ENCODE assay signal across 8 cellular contexts in the genomic region with DNA sequence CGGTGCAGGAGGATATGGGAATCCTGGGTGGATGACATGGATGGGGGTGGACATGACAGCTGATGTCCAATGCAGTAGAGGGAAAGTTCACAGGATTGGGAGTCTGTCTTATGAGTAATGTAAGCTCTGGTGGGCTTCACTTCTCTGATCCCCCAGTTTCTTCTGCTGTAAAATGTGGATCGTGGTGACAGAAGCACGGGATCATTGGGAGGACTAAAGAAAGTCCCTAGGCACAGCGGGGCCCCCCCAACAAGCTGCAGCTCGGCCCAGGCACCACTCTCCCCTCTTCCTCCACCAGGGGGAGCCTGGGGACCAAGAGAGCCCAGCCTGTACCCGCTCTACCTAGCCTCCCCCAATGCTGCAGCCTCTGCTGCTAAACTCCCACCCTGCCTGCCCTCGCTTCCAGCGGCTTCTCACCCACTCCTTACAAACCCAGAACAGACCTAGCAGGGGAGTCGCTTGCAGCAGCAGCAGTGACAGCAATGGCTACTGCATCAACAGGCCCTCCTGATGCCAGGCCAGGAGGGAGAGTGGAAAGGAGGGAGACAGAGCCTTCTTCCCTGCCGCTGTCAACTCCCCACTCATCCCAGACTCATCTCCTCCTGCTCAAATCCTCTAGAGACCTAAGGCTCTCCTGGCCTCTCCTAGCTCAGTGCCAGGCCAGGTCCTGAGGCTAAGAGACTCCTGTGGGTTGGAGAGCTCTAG. TPM values are rescaled to one million over a fixed set of nuclear protein-coding genes. Genes with fewer than 3 reads are reported as not detected.
A peak's percentile ranks its signal among the peaks of the same experiment; 100 is the strongest.
DNase-seq lines count a peak whose midpoint lies in the region; ATAC-seq and TF ChIP-seq lines count a peak whose summit lies in the region.

No MANE protein-coding gene starts in this region.

- no peak overlapping the region for H2AK5ac ChIP-seq in IMR-90 (ENCODE audit: low read depth, low read length)

- CTCF ChIA-PET in IMR-90 (lab: Yijun Ruan, JAX), result interaction anchor here (0.5 to 1.1 kb wide), 9 partner anchors 9 to 166 kb away, joined by 3 to 8 read pairs (median 4); no protein-coding TSS in a partner anchor

- H3K4me2 ChIP-seq in IMR-90 (ENCODE audit: low read depth, low read length), result no peak overlapping the region

- no peak overlapping the region for H2AK9ac ChIP-seq in IMR-90 (replicated peaks; ENCODE audit: low read depth, low read length, poor library complexity)

- peak; percentile 9 to 13 for DNase-seq in AML-193 (lab: John Stamatoyannopoulos, UW)
- DNase-seq in IMR-90, result peak; percentile 43
- DNase-seq in T-helper 1 cell, result peak; percentile 30 to 56 (median 52)
- peak; percentile 58 to 76 (median 74) for DNase-seq in adrenal gland
- DNase-seq in left cardiac atrium, result peak; percentile 73
- DNase-seq in sciatic nerve (ENCODE audit: low spot score), result peak; percentile 81

- H3K9me3 ChIP-seq in IMR-90 (ENCODE audit: control insufficient read depth, insufficient read depth, low read length) (no peaks in the 10 kb centered on the region), adrenal gland (replicated peaks in 1 of 3) (no peaks in the 10 kb centered on the region)

- H3K14ac ChIP-seq in IMR-90 (replicated peaks; ENCODE audit: low read depth, low read length), result no peak overlapping the region

- H3K4me1 ChIP-seq in IMR-90 (ENCODE audit: control insufficient read depth, insufficient read depth, low read length) (peaks cover 3% of the 10 kb centered on the region), adrenal gland (replicated peaks in 1 of 2) (peaks cover 6 to 12% of the 10 kb centered on the region in 2 donors)

- H3K27me3 ChIP-seq in IMR-90 (ENCODE audit: control insufficient read depth, insufficient read depth, low read length), result peaks cover 45% of the 10 kb centered on the region
- peaks cover 26% of the 10 kb centered on the region for H3K27me3 ChIP-seq in adrenal gland

- intact Hi-C loops in IMR-90 (cut with micrococcal nuclease) (loop anchor here (1.0 kb wide), 1 partner anchor 119 kb away; no protein-coding TSS in a partner anchor), adrenal gland (cut with DNase I) (no loop called here), left cardiac atrium (cut with DNase I) (loop anchor here (2.0 to 10.0 kb wide), 3 partner anchors 117 to 1740 kb away; partner anchors contain the start of gene HSD17B10 (in 1 of the 2)), sciatic nerve (cut with DNase I) (loop anchor here (10.0 kb wide), 1 partner anchor 107 kb away; the partner anchor contains the start of genes RIBC1 and SMC1A)

- in situ Hi-C loops in IMR-90 (cut with MboI; ENCODE audit: low sequenced_read_pairs), result no loop called here

- H3K27ac ChIP-seq in IMR-90 (ENCODE audit: insufficient read depth, low read length) (no peak overlapping the region), adrenal gland (no peak overlapping the region)

- TF ChIP-seq POLR2A in IMR-90 (IDR thresholded peaks at IDR 0.05; ENCODE audit: low read depth, low read length) (no peak), adrenal gland (IDR thresholded peaks at IDR 0.05) (no peak)

- H2AFZ ChIP-seq in IMR-90 (replicated peaks; ENCODE audit: low read length, poor library complexity), result peak overlapping the region; percentile 6

- H4K20me1 ChIP-seq in IMR-90 (ENCODE audit: insufficient read depth, low read length), result 0 out of 2 replicates have a peak, but pooled peaks cover 3% of the 10 kb centered on the region

- H3K4me3 ChIP-seq in IMR-90 (ENCODE audit: insufficient read depth, low read depth, low read length) (no peak overlapping the region), adrenal gland (no peak overlapping the region)

- H2BK20ac ChIP-seq in IMR-90 (ENCODE audit: low read depth, low read length), result no peak overlapping the region

- 0 out of 2 replicates have a peak, but pooled peaks cover 3% of the 10 kb centered on the region for H3K9me1 ChIP-seq in IMR-90 (ENCODE audit: insufficient read depth, low read length)

- H3K79me1 ChIP-seq in IMR-90 (ENCODE audit: low read depth in 1 of 2, low read length in 2 of 2), result no peaks in the 10 kb centered on the region

- POLR2A ChIA-PET in IMR-90 (lab: Charles Lee; ENCODE audit: unreplicated experiment), result no interaction called here

- H2BK5ac ChIP-seq in IMR-90 (ENCODE audit: low read depth, low read length, poor library complexity, severe bottlenecking), result no peak overlapping the region

- no peak overlapping the region for H3K18ac ChIP-seq in IMR-90 (ENCODE audit: low read depth, low read length)

- no TSS peak for BruUV-seq in IMR-90 (replicated peaks; lab: Mats Ljungman, UMichigan)

- H3K4ac ChIP-seq in IMR-90 (ENCODE audit: low read depth, low read length), result no peak overlapping the region

- no peak overlapping the region for H3K56ac ChIP-seq in IMR-90 (ENCODE audit: extremely low read depth, insufficient read depth, low read length)

- H3K9ac ChIP-seq in IMR-90 (ENCODE audit: low read depth, low read length), result no peak overlapping the region

- H4K8ac ChIP-seq in IMR-90 (ENCODE audit: low read depth in 2 of 2, low read length in 2 of 2), result no peak overlapping the region

- dilution Hi-C loops in IMR-90 (cut with HindIII; ENCODE audit: low sequenced_read_pairs, unreplicated experiment), result no loop called here

- no peak overlapping the region for H3K23ac ChIP-seq in IMR-90 (ENCODE audit: low read depth, low read length)

- no peak overlapping the region for H2BK120ac ChIP-seq in IMR-90 (ENCODE audit: low read depth, low read length)

- TF ChIP-seq RAD21 in IMR-90 (IDR thresholded peaks at IDR 0.05; ENCODE audit: low read length), result peak; percentile 68

- WGBS in IMR-90 (ENCODE audit: extremely low coverage in 2 of 2, insufficient read length in 1 of 2), 2 experiments, result 0% methylated on average over 1 of the region's 10 CpGs; no CpG with 5 or more reads in 1 of the 2 experiments
- 0 to 8% (median 8%) methylated on average over 4 to 10 of the region's 10 CpGs for WGBS in adrenal gland, 4 donors

- no peak overlapping the region for H4K5ac ChIP-seq in IMR-90 (ENCODE audit: low read depth, low read length)

- ATAC-seq in GM18870 (IDR thresholded peaks at IDR 0.05; ENCODE audit: unreplicated experiment) (peak; percentile 48), IMR-90 (ENCODE audit: low read depth) (peak; percentile 70), left cardiac atrium (peak; percentile 72 to 76), sciatic nerve (peak; percentile 84), HG02973 (IDR thresholded peaks at IDR 0.05; ENCODE audit: unreplicated experiment) (no peak)

- no peak overlapping the region for H2BK15ac ChIP-seq in IMR-90 (ENCODE audit: low read depth, low read length)

- H4K91ac ChIP-seq in IMR-90 (ENCODE audit: insufficient read depth, low read depth, low read length), result no peak overlapping the region

- H3K36me3 ChIP-seq in IMR-90 (ENCODE audit: control insufficient read depth, insufficient read depth, low read length) (no peaks in the 10 kb centered on the region), adrenal gland (replicated peaks in 1 of 2) (no peaks in the 10 kb centered on the region)

- TF ChIP-seq CTCF in IMR-90 (conservative IDR thresholded peaks at IDR 0.05; ENCODE audit: low read depth, low read length) (peak; percentile 76), adrenal gland (IDR thresholded peaks at IDR 0.05) (peak; percentile 56 to 89 (median 74))

TF ChIP-seq in IMR-90, 13 proteins besides CTCF, POLR2A, EP300 and RAD21:
- TF ChIP-seq SMC3 (IDR thresholded peaks at IDR 0.05; ENCODE audit: low read depth, low read length) (peak; percentile 76), FOS (IDR thresholded peaks at IDR 0.05; ENCODE audit: low read depth, low read length) (no peak)

RNA-seq across cellular contexts. Expression of gene IQSEC2, which starts 36.1 kb away (rescaled TPM):
- total RNA-seq in IMR-90 (2012; rRNA removed), result 2.5 and 3.9 TPM in 2 replicates
- polyA plus RNA-seq in IMR-90 (2012; rRNA removed), result 11.4 and 13.0 TPM in 2 replicates
- 11.5 and 14.2 TPM in 2 replicates for polyA plus RNA-seq in IMR-90 (2012; cell fraction: cytosol; rRNA removed)
- 17.3 and 23.1 TPM in 2 replicates for polyA plus RNA-seq in IMR-90 (2012; cell fraction: nucleus; rRNA removed; ENCODE audit: low replicate concordance)
- total RNA-seq in adrenal gland, result 10 to 100 TPM; 15.0 to 56.1 (median 37.8) TPM
- 10 to 100 TPM; 18.4 to 67.9 (median 58.3) TPM for polyA plus RNA-seq in adrenal gland
- total RNA-seq in left cardiac atrium, result 10 to 100 TPM in 1 of 2 donors, 1 to 10 TPM in 1; 9.1 to 10.8 TPM
- total RNA-seq in sciatic nerve, result 18.0 TPM

Comparison
In these comparisons a context has a peak if more than half of its experiments do, and no peak if none do; other contexts are left out.
1. DNase-seq: peak in every context shown above with its lines; median percentile 81 in sciatic nerve; 74 in adrenal gland; 73 in left cardiac atrium; 52 in T-helper 1 cell; 43 in IMR-90; 11 in AML-193.
2. intact Hi-C loops: an anchor here in IMR-90 (1.0 kb wide), left cardiac atrium (2.0 to 10.0 kb wide) and sciatic nerve (10.0 kb wide); none called in adrenal gland.